In genomic region chr3:156483961-156484787, GRCh38 we compare ENCODE assay signal across 10 cellular contexts.
DNase-seq lines count a peak whose midpoint lies in the region; ATAC-seq, FAIRE-seq and TF ChIP-seq lines count a peak whose summit lies in the region.
"Had no signal": no experiment of that assay in that cellular context is flagged by ENCODE, and none has a peak within 500 bp of the region (broad histone marks: within the 10 kb centered on the region; RNA-seq: fewer than 3 reads in every experiment).

No MANE protein-coding gene starts in this region.

- intact Hi-C loops in CD8-positive, alpha-beta T cell (cut with DNase I, micrococcal nuclease), result loop anchor here in 1 of 2 experiments (1.0 to 5.0 kb wide), 5 partner anchors 25 to 343 kb away; partner anchors contain the start of genes LEKR1, SSR3 and TIPARP

- H3K9me3 ChIP-seq in CD8-positive, alpha-beta T cell (ENCODE audit: low read length), result no peaks in the 10 kb centered on the region
- H3K9me3 ChIP-seq in muscle layer of colon (ENCODE audit: low read length) (no peaks in the 10 kb centered on the region), tibial nerve (no peaks in the 10 kb centered on the region)

- no peaks in the 10 kb centered on the region for H3K27me3 ChIP-seq in CD8-positive, alpha-beta T cell (ENCODE audit: insufficient read depth, low read length)
- H3K27me3 ChIP-seq in bronchial epithelial cell (ENCODE audit: control insufficient read depth, insufficient read depth, low read length), result no peaks in the 10 kb centered on the region
- H3K27me3 ChIP-seq in muscle layer of colon (ENCODE audit: control insufficient read depth in 1 of 2, insufficient read depth in 2 of 2, low read length in 2 of 2), result no peaks in the 10 kb centered on the region
- no peaks in the 10 kb centered on the region for H3K27me3 ChIP-seq in tibial nerve

- H3K36me3 ChIP-seq in CD8-positive, alpha-beta T cell (ENCODE audit: insufficient read depth, low read length), result no peaks in the 10 kb centered on the region
- H3K36me3 ChIP-seq in bronchial epithelial cell (ENCODE audit: control insufficient read depth, insufficient read depth, low read length) (no peaks in the 10 kb centered on the region), muscle layer of colon (ENCODE audit: insufficient read depth, low read length) (no peaks in the 10 kb centered on the region), tibial nerve (no peaks in the 10 kb centered on the region)

- peak in 1 of 2 donors; percentile 54 for TF ChIP-seq EP300 in tibial nerve (IDR thresholded peaks at IDR 0.05)

- TF ChIP-seq POLR2A in tibial nerve (IDR thresholded peaks at IDR 0.05), result no peak

- peak overlapping the region; percentile 21 for H3K4me3 ChIP-seq in CD8-positive, alpha-beta T cell (ENCODE audit: low read depth, low read length)
- no peak overlapping the region for H3K4me3 ChIP-seq in bronchial epithelial cell (ENCODE audit: low read depth, low read length)
- H3K4me3 ChIP-seq in muscle layer of colon (ENCODE audit: low read depth in 1 of 2, low read length in 2 of 2), result peak overlapping the region in 1 of 2 donors; percentile 24
- H3K4me3 ChIP-seq in tibial nerve, result no peak overlapping the region

- no peaks in the 10 kb centered on the region for H3K27me3 Mint-ChIP-seq in CD8-positive, alpha-beta T cell (ENCODE audit: low read depth)

- peak overlapping the region; percentile 28 for H3K27ac ChIP-seq in CD8-positive, alpha-beta T cell (ENCODE audit: low read depth, low read length)
- peak overlapping the region; percentile 38 for H3K27ac ChIP-seq in muscle layer of colon (ENCODE audit: low read depth, low read length)
- peak overlapping the region in 3 of 4 donors; percentile 39 to 81 (median 71) for H3K27ac ChIP-seq in tibial nerve
- H3K27ac ChIP-seq: parathyroid adenoma had no signal

- no peak for TF ChIP-seq CTCF in CD8-positive, alpha-beta T cell (IDR thresholded peaks at IDR 0.05)
- TF ChIP-seq CTCF in bronchial epithelial cell (IDR thresholded peaks at IDR 0.05; ENCODE audit: insufficient read depth, low read length, severe bottlenecking), result no peak
- no peak for TF ChIP-seq CTCF in tibial nerve (IDR thresholded peaks at IDR 0.05)

- no peak for FAIRE-seq in bronchial epithelial cell (lab: Jason Lieb, UNC)
- FAIRE-seq: H1 had no signal

- peak overlapping the region; percentile 93 for H3K27ac Mint-ChIP-seq in CD8-positive, alpha-beta T cell

- ATAC-seq in CD8-positive, alpha-beta T cell, result peak; percentile 85
- ATAC-seq in GM21360 (IDR thresholded peaks at IDR 0.05; ENCODE audit: unreplicated experiment), result peak; percentile 86
- peak; percentile 70 for ATAC-seq in HG03575 (IDR thresholded peaks at IDR 0.05; ENCODE audit: extremely low read depth, insufficient number of reproducible peaks, low FRiP score, unreplicated experiment)

- H3K4me1 ChIP-seq in CD8-positive, alpha-beta T cell (ENCODE audit: insufficient read depth, low read length), result peaks cover 24% of the 10 kb centered on the region
- peaks cover 38% of the 10 kb centered on the region for H3K4me1 ChIP-seq in muscle layer of colon (ENCODE audit: insufficient read depth, low read length)
- H3K4me1 ChIP-seq in tibial nerve, result peaks cover 0 to 10% (median 7%) of the 10 kb centered on the region in 4 donors
- H3K4me1 ChIP-seq: parathyroid adenoma had no signal

- no peaks in the 10 kb centered on the region for H3K9me3 Mint-ChIP-seq in CD8-positive, alpha-beta T cell

- peak in 6 of 7 experiments; percentile 16 to 66 (median 48) for DNase-seq in CD8-positive, alpha-beta T cell
- DNase-seq in T-helper 22 cell (ENCODE audit: low read depth), result peak; percentile 40
- DNase-seq in bronchial epithelial cell (ENCODE audit: low read depth), result peak; percentile 68
- DNase-seq in tibial nerve (ENCODE audit: low spot score in 2 of 2), result peak in 1 of 2 donors; percentile 13
- no peak for DNase-seq in AG08396 (ENCODE audit: low spot score)

- 41 to 47% methylated on average over 6 of the region's 6 CpGs for WGBS in tibial nerve, 2 donors

- POLR2A ChIA-PET in CD8-positive, alpha-beta T cell (lab: Charles Lee), result interaction anchor here (0.9 to 2.1 kb wide), 10 partner anchors 10 to 691 kb away, joined by 3 to 7 read pairs (median 5); partner anchors contain the start of genes CCNL1 and SSR3

- no peak overlapping the region for H3K9ac ChIP-seq in muscle layer of colon (ENCODE audit: low read length)
- H3K9ac ChIP-seq: parathyroid adenoma had no signal

- H3K36me3 Mint-ChIP-seq in CD8-positive, alpha-beta T cell, result no peaks in the 10 kb centered on the region

- H3K4me1 Mint-ChIP-seq in CD8-positive, alpha-beta T cell (ENCODE audit: low read depth), result peaks cover 42% of the 10 kb centered on the region

- H3K4me3 Mint-ChIP-seq in CD8-positive, alpha-beta T cell, result peak overlapping the region; percentile 74

- CTCF ChIA-PET in CD8-positive, alpha-beta T cell (lab: Charles Lee), result interaction anchor here (0.7 to 9.7 kb wide), 7 partner anchors 10 to 631 kb away, joined by 3 to 62 read pairs (median 3); partner anchors contain the start of genes SSR3 and TIPARP
